9 cellular contexts compared by ENCODE assay signal in genomic region chr6:35498407-35499045, GRCh38. TPM values are rescaled to one million over a fixed set of nuclear protein-coding genes. Genes with fewer than 3 reads are reported as not detected.
DNase-seq lines count a peak whose midpoint lies in the region; ATAC-seq and TF ChIP-seq lines count a peak whose summit lies in the region.
"Had no signal": no experiment of that assay in that cellular context is flagged by ENCODE, and none has a peak within 500 bp of the region (broad histone marks: within the 10 kb centered on the region; RNA-seq: fewer than 3 reads in every experiment).

No MANE protein-coding gene starts in this region.

- 0 out of 2 replicates have a peak, but pooled peaks cover 5% of the 10 kb centered on the region for H3F3A ChIP-seq in GM23248 (ENCODE audit: insufficient read depth)

- no peaks in the 10 kb centered on the region for H3K27me3 ChIP-seq in GM23248 (replicated peaks; ENCODE audit: insufficient read depth)
- H3K27me3 ChIP-seq in RWPE2 (ENCODE audit: insufficient read depth, poor library complexity, severe bottlenecking), result no peaks in the 10 kb centered on the region
- H3K27me3 ChIP-seq in esophagus squamous epithelium, result peaks cover 0 to 44% (median 0%) of the 10 kb centered on the region in 4 donors
- no peaks in the 10 kb centered on the region for H3K27me3 ChIP-seq in prostate gland (replicated peaks; ENCODE audit: insufficient read depth)

- H3K36me3 ChIP-seq in GM23248 (ENCODE audit: low read depth), result no peaks in the 10 kb centered on the region
- H3K36me3 ChIP-seq in RWPE2 (ENCODE audit: low read depth), result no peaks in the 10 kb centered on the region
- peaks cover 0 to 3% (median 0%) of the 10 kb centered on the region in 3 donors for H3K36me3 ChIP-seq in esophagus squamous epithelium
- no peaks in the 10 kb centered on the region for H3K36me3 ChIP-seq in prostate gland

- H3K4me1 ChIP-seq in GM23248 (ENCODE audit: insufficient read depth) (peaks cover 8% of the 10 kb centered on the region), RWPE2 (ENCODE audit: insufficient read depth, poor library complexity, severe bottlenecking) (no peaks in the 10 kb centered on the region), esophagus squamous epithelium (peaks cover 27 to 53% (median 28%) of the 10 kb centered on the region in 3 donors), prostate gland (replicated peaks) (peaks cover 18% of the 10 kb centered on the region)

- no peak overlapping the region for H2AFZ ChIP-seq in GM23248

- H3K9me3 ChIP-seq in GM23248 (ENCODE audit: low read depth), result no peaks in the 10 kb centered on the region
- H3K9me3 ChIP-seq in RWPE2 (ENCODE audit: severe bottlenecking), result no peaks in the 10 kb centered on the region
- H3K9me3 ChIP-seq in esophagus squamous epithelium, result no peaks in the 10 kb centered on the region
- no peaks in the 10 kb centered on the region for H3K9me3 ChIP-seq in prostate gland

- no peaks in the 10 kb centered on the region for H4K20me1 ChIP-seq in GM23248 (ENCODE audit: insufficient read depth)

- no peak for TF ChIP-seq POLR2A in esophagus squamous epithelium (IDR thresholded peaks at IDR 0.05)
- no peak for TF ChIP-seq POLR2A in prostate gland (IDR thresholded peaks at IDR 0.05)

- H3K27ac ChIP-seq in GM23248, result no peak overlapping the region
- peak overlapping the region; percentile 96 for H3K27ac ChIP-seq in RWPE2 (ENCODE audit: poor library complexity, severe bottlenecking)
- peak overlapping the region; percentile 95 to 99 (median 98) for H3K27ac ChIP-seq in esophagus squamous epithelium
- peak overlapping the region; percentile 95 to 98 for H3K27ac ChIP-seq in prostate gland

- peak overlapping the region; percentile 87 for H3K4me2 ChIP-seq in GM23248 (ENCODE audit: unreplicated experiment)

- in situ Hi-C loops in GM23248 (cut with MboI), result no loop called here

- H3K4me3 ChIP-seq in GM23248 (peak overlapping the region; percentile 82), RWPE2 (ENCODE audit: severe bottlenecking) (peak overlapping the region; percentile 88), esophagus squamous epithelium (peak overlapping the region; percentile 83 to 96 (median 92)), prostate gland (peak overlapping the region; percentile 89 to 97)

- peak overlapping the region; percentile 87; the same call in 1 of the 2 replicates for H3K9ac ChIP-seq in GM23248

- no peaks in the 10 kb centered on the region for H3K9me2 ChIP-seq in GM23248 (ENCODE audit: insufficient read depth)

- intact Hi-C loops in esophagus squamous epithelium (cut with DNase I), result no loop called here
- intact Hi-C loops in prostate gland (cut with DNase I), result no loop called here

- H3K79me2 ChIP-seq in GM23248 (ENCODE audit: insufficient read depth), result peaks cover 32% of the 10 kb centered on the region

- DNase-seq in GM23248 (no peak), RWPE2 (ENCODE audit: low spot score) (peak; percentile 64), esophagus squamous epithelium (lab: John Stamatoyannopoulos, UW) (no peak), prostate gland (ENCODE audit: low spot score) (no peak), NOMO-1 (lab: John Stamatoyannopoulos, UW; ENCODE audit: unreplicated experiment in 2 of 2) (no peak), NCI-H146 (lab: John Stamatoyannopoulos, UW) (no peak), HuH-7 (ENCODE audit: low spot score) (no peak)
- no peak for DNase-seq in activated effector memory CD4-positive, alpha-beta T cell treated with anti-CD3 and anti-CD28 coated beads, Interleukin-2, amount 50 U/mL, for 16 hours
- DNase-seq: NCI-H1694 treated with DMSO at 0.1 percent for 48 hours had no signal

- 87 to 96% methylated on average over 5 to 15 of the region's 15 CpGs for WGBS in GM23248 (ENCODE audit: low coverage in 1 of 2, low lambda C conversion rate in 2 of 2, missing lambda C conversion rate in 2 of 2), 2 experiments
- WGBS in esophagus squamous epithelium, 2 donors, result 23 to 29% methylated on average over 11 to 15 of the region's 15 CpGs
- 33% methylated on average over 11 of the region's 15 CpGs for WGBS in prostate gland

- TF ChIP-seq CTCF in RWPE2 (IDR thresholded peaks at IDR 0.05; ENCODE audit: poor library complexity, severe bottlenecking) (no peak), esophagus squamous epithelium (IDR thresholded peaks at IDR 0.05) (no peak), prostate gland (IDR thresholded peaks at IDR 0.05) (no peak)

- no peak for ATAC-seq in RWPE2 (ENCODE audit: low read depth)

RNA-seq across cellular contexts. Expression of gene TEAD3, which starts 1.6 kb away (rescaled TPM):
- 10.5 and 12.0 TPM in 2 replicates for total RNA-seq in GM23248 (2014; rRNA removed; shearing (Covaris generic))
- 6.9 TPM in 2 replicates for polyA plus RNA-seq in GM23248 (2016; fragmentation: Nextera tagmentation; extraction: Ambion mirVana)
- total RNA-seq in esophagus squamous epithelium, result 10 to 100 TPM; 13.7 to 33.5 (median 29.3) TPM
- 10 to 100 TPM; 34.1 to 41.1 TPM for total RNA-seq in prostate gland

RNA-seq across cellular contexts. Expression of gene TULP1, which starts 14.2 kb away (rescaled TPM):
- total RNA-seq in GM23248 (2014; rRNA removed; shearing (Covaris generic)), result not detected in 2 replicates
- polyA plus RNA-seq in GM23248 (2016; fragmentation: Nextera tagmentation; extraction: Ambion mirVana), result not detected in 2 replicates
- not detected for total RNA-seq in esophagus squamous epithelium
- total RNA-seq in prostate gland, result under 1 TPM in 1 of 2 donors, not detected in 1; 0.27 TPM

RNA-seq across cellular contexts. Expression of gene RPL10A, which starts 30.3 kb away (rescaled TPM):
- total RNA-seq in GM23248 (2014; rRNA removed; shearing (Covaris generic)), result 852 and 915 TPM in 2 replicates
- polyA plus RNA-seq in GM23248 (2016; fragmentation: Nextera tagmentation; extraction: Ambion mirVana), result 346 and 366 TPM in 2 replicates
- 1,000 to 10,000 TPM; 1,152 to 2,101 (median 1,461) TPM for total RNA-seq in esophagus squamous epithelium
- 1,000 to 10,000 TPM in 1 of 2 donors, 100 to 1,000 TPM in 1; 897 to 2,172 TPM for total RNA-seq in prostate gland

RNA-seq across cellular contexts. Expression of gene FANCE, which starts 46.4 kb away (rescaled TPM):
- 9.7 and 14.7 TPM in 2 replicates for total RNA-seq in GM23248 (2014; rRNA removed; shearing (Covaris generic))
- 3.7 and 4.3 TPM in 2 replicates for polyA plus RNA-seq in GM23248 (2016; fragmentation: Nextera tagmentation; extraction: Ambion mirVana)
- 10 to 100 TPM in 1 of 4 donors, 1 to 10 TPM in 3; 6.9 to 15.5 (median 8.0) TPM for total RNA-seq in esophagus squamous epithelium
- 10 to 100 TPM in 1 of 2 donors, 1 to 10 TPM in 1; 7.5 to 14.0 TPM for total RNA-seq in prostate gland
